In genomic region chr3:3027976-3028567, GRCh38 we compare ENCODE assay signal across 12 cellular contexts.
A peak's percentile ranks its signal among the peaks of the same experiment; 100 is the strongest.
DNase-seq lines count a peak whose midpoint lies in the region; ATAC-seq and TF ChIP-seq lines count a peak whose summit lies in the region.
"Had no signal": no experiment of that assay in that cellular context is flagged by ENCODE, and none has a peak within 500 bp of the region (broad histone marks: within the 10 kb centered on the region; RNA-seq: fewer than 3 reads in every experiment).

No MANE protein-coding gene starts in this region.

- no peaks in the 10 kb centered on the region for H3K27me3 Mint-ChIP-seq in stimulated activated naive CD8-positive, alpha-beta T cell treated with anti-CD3 and anti-CD28 coated beads, Interleukin-15, amount 100 ng/mL, for 72 hours
- H3K27me3 Mint-ChIP-seq in progenitor cell of endocrine pancreas = no peaks in the 10 kb centered on the region

- no peak overlapping the region for H3K23ac ChIP-seq in neuronal stem cell (ENCODE audit: low read depth, low read length, poor library complexity)

- no peak overlapping the region for H2BK5ac ChIP-seq in neuronal stem cell (ENCODE audit: low read length)

- H3K79me1 ChIP-seq in neuronal stem cell (ENCODE audit: low read depth, low read length) = no peaks in the 10 kb centered on the region

- peaks cover 0 to 10% (median 0%) of the 10 kb centered on the region in 4 donors for H3K4me1 ChIP-seq in tibial artery
- H3K4me1 ChIP-seq in neuronal stem cell (ENCODE audit: control insufficient read depth in 2 of 2, insufficient read depth in 1 of 2, low read depth in 1 of 2, low read length in 2 of 2) = peaks cover 0 to 3% of the 10 kb centered on the region in 2 donors
- H3K4me1 ChIP-seq: heart right ventricle had no signal

- TF ChIP-seq CTCF in tibial artery (IDR thresholded peaks at IDR 0.05) (no peak), progenitor cell of endocrine pancreas (IDR thresholded peaks at IDR 0.05; ENCODE audit: unreplicated experiment) (no peak)

- no peaks in the 10 kb centered on the region for H3K36me3 Mint-ChIP-seq in activated naive CD4-positive, alpha-beta T cell treated with anti-CD3 and anti-CD28 coated beads, Interleukin-2, amount 50 U/mL, for 72 hours
- no peaks in the 10 kb centered on the region for H3K36me3 Mint-ChIP-seq in progenitor cell of endocrine pancreas (ENCODE audit: insufficient read depth)

- H3K4me3 Mint-ChIP-seq in stimulated activated naive CD8-positive, alpha-beta T cell treated with anti-CD3 and anti-CD28 coated beads, Interleukin-15, amount 100 ng/mL, for 72 hours = peak overlapping the region; percentile 20 to 59
- no peak overlapping the region for H3K4me3 Mint-ChIP-seq in progenitor cell of endocrine pancreas (ENCODE audit: low read depth)

- H3K36me3 ChIP-seq in tibial artery (peaks cover 0 to 3% (median 0%) of the 10 kb centered on the region in 3 donors), neuronal stem cell (replicated peaks in 1 of 2; ENCODE audit: control insufficient read depth in 2 of 2, insufficient read depth in 2 of 2, low read length in 2 of 2) (no peaks in the 10 kb centered on the region)
- H3K36me3 ChIP-seq: heart right ventricle had no signal

- ATAC-seq in activated naive CD4-positive, alpha-beta T cell treated with anti-CD3 and anti-CD28 coated beads, Interleukin-2, amount 50 U/mL, for 72 hours = peak; percentile 57 to 89
- ATAC-seq in HG02571 (IDR thresholded peaks at IDR 0.05; ENCODE audit: unreplicated experiment) (peak; percentile 90), HG03457 (IDR thresholded peaks at IDR 0.05; ENCODE audit: unreplicated experiment) (peak; percentile 94)
- ATAC-seq in stimulated activated naive CD8-positive, alpha-beta T cell treated with anti-CD3 and anti-CD28 coated beads, Interleukin-15, amount 100 ng/mL, for 72 hours = peak; percentile 90
- ATAC-seq: heart right ventricle had no signal

- no peak overlapping the region for H3K18ac ChIP-seq in neuronal stem cell (ENCODE audit: low read length)

- H3K27ac ChIP-seq in tibial artery (no peak overlapping the region), neuronal stem cell (replicated peaks; ENCODE audit: low read length) (no peak overlapping the region)
- H3K27ac ChIP-seq: heart right ventricle had no signal

- no peak overlapping the region for H2BK15ac ChIP-seq in neuronal stem cell (ENCODE audit: low read length)

- no peaks in the 10 kb centered on the region for H3K9me3 ChIP-seq in tibial artery
- H3K9me3 ChIP-seq in neuronal stem cell (replicated peaks in 1 of 2; ENCODE audit: control insufficient read depth in 2 of 2, insufficient read depth in 1 of 2, low read depth in 1 of 2, low read length in 2 of 2) = no peaks in the 10 kb centered on the region
- H3K9me3 ChIP-seq: heart right ventricle had no signal

- no peak overlapping the region for H3K4me2 ChIP-seq in neuronal stem cell (ENCODE audit: insufficient read depth, low read length, poor library complexity, severe bottlenecking)

- no peak overlapping the region for H3K14ac ChIP-seq in neuronal stem cell (ENCODE audit: low read length)

- H3K4me3 ChIP-seq in tibial artery = no peak overlapping the region
- H3K4me3 ChIP-seq in neuronal stem cell (ENCODE audit: low read length in 2 of 2) = no peak overlapping the region
- H3K4me3 ChIP-seq: heart right ventricle had no signal

- H3K9ac ChIP-seq in neuronal stem cell (ENCODE audit: low read depth, low read length, poor library complexity) = no peak overlapping the region

- H4K91ac ChIP-seq in neuronal stem cell (ENCODE audit: low read depth, low read length, poor library complexity) = no peak overlapping the region

- peaks cover 10% of the 10 kb centered on the region for H3K4me1 Mint-ChIP-seq in stimulated activated naive CD8-positive, alpha-beta T cell treated with anti-CD3 and anti-CD28 coated beads, Interleukin-15, amount 100 ng/mL, for 72 hours
- H3K4me1 Mint-ChIP-seq in progenitor cell of endocrine pancreas (ENCODE audit: low read depth) = peaks cover 19% of the 10 kb centered on the region

- peak overlapping the region in 1 of 2 donors; percentile 44 for H3K27ac Mint-ChIP-seq in activated naive CD4-positive, alpha-beta T cell treated with anti-CD3 and anti-CD28 coated beads, Interleukin-2, amount 50 U/mL, for 72 hours
- H3K27ac Mint-ChIP-seq in stimulated activated naive CD8-positive, alpha-beta T cell treated with anti-CD3 and anti-CD28 coated beads, Interleukin-15, amount 100 ng/mL, for 72 hours = peak overlapping the region; percentile 71 to 75
- H3K27ac Mint-ChIP-seq in progenitor cell of endocrine pancreas = no peak overlapping the region

- no peak overlapping the region for H2AFZ ChIP-seq in neuronal stem cell (ENCODE audit: low read length)

- no peak overlapping the region for H3K4ac ChIP-seq in neuronal stem cell (ENCODE audit: low read length)

- H2AK5ac ChIP-seq in neuronal stem cell (ENCODE audit: low read depth, low read length) = no peak overlapping the region

- WGBS in neuronal stem cell (ENCODE audit: extremely low coverage in 2 of 2, insufficient read length in 2 of 2, insufficient replicate concordance in 1 of 2), 2 donors = no CpG with 5 or more reads among the region's 5 CpGs

- intact Hi-C loops in tibial artery (cut with DNase I; ENCODE audit: low total_unique reads) = no loop called here

- no peak overlapping the region for H2BK12ac ChIP-seq in neuronal stem cell (ENCODE audit: low read length)

- H3K27me3 ChIP-seq in tibial artery (no peaks in the 10 kb centered on the region), neuronal stem cell (ENCODE audit: control insufficient read depth in 3 of 3, insufficient read depth in 3 of 3, low read depth in 1 of 3, low read length in 3 of 3) (no peaks in the 10 kb centered on the region)

- DNase-seq in activated naive CD4-positive, alpha-beta T cell treated with anti-CD3 and anti-CD28 coated beads, Interleukin-2, amount 50 U/mL, for 72 hours (ENCODE audit: low spot score in 2 of 2) = no peak
- no peak for DNase-seq in activated naive CD4-positive, alpha-beta T cell treated with Interleukin-2 at 50 U/mL for 16 hours
- no peak for DNase-seq in stimulated activated naive CD8-positive, alpha-beta T cell treated with anti-CD3 and anti-CD28 coated beads, Interleukin-15, amount 100 ng/mL, for 72 hours
- DNase-seq in tibial artery = no peak
- DNase-seq in progenitor cell of endocrine pancreas (ENCODE audit: low spot score, unreplicated experiment) = no peak
- DNase-seq in neuronal stem cell (ENCODE audit: low spot score) = no peak
- DNase-seq: cerebellar nuclear complex; heart right ventricle; MV-4-11; stimulated activated CD4-positive, alpha-beta T cell treated with anti-CD3 and anti-CD28 coated beads, Interleukin-4, amount 100 ng/mL, for 24 hours had no signal

- peaks cover 0 to 4% of the 10 kb centered on the region in 2 donors for H3K9me3 Mint-ChIP-seq in activated naive CD4-positive, alpha-beta T cell treated with anti-CD3 and anti-CD28 coated beads, Interleukin-2, amount 50 U/mL, for 72 hours
- no peaks in the 10 kb centered on the region for H3K9me3 Mint-ChIP-seq in stimulated activated naive CD8-positive, alpha-beta T cell treated with anti-CD3 and anti-CD28 coated beads, Interleukin-15, amount 100 ng/mL, for 72 hours
- no peaks in the 10 kb centered on the region for H3K9me3 Mint-ChIP-seq in progenitor cell of endocrine pancreas (ENCODE audit: low read depth)

- H4K8ac ChIP-seq in neuronal stem cell (ENCODE audit: low read depth, low read length) = no peak overlapping the region

- H2BK120ac ChIP-seq in neuronal stem cell (ENCODE audit: low read depth, low read length) = no peak overlapping the region
